1 cellular context compared by ENCODE assay signal in the genomic region with DNA sequence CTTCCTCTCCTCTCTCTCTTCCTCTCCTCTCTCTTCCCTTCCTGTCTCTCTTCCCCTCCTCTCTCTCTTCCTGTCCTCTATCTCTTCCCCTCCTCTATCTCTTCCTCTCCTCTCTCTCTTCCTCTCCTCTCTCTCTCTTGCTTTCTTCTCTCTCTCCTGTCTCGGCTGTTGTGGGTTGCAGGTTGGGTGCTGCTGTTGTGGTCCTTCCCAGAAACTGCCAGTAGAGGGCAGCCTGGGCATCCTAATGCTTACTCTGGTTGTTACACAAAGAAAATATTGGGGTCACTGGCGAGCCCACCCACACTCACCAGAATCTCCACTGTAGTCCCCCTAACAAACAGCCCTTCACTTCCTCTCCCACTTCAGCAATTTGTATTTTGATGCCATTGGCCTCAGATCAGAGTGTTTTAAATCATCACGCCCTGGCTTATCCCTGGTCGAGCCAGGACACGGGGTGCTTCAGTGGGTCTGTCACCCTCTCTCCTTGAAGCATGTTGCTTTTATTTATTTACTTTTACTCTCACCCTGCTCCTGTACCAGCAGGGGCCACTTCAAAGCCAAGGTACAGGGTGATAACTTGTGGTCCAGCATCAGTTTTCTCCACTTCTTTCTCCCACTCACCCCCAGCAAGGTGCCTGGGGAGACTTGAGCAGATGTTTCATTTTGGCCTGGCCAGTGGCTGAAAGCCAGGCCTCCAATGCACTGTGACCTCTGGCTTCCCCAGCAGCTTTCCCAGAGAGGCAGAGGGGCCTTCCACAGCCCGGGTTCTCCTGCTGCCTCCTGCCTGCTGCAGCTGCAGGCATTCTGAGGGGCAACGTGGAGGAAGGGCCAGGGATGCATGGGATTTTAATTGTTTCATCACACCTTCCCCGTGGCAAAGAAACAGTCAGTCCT.
TF ChIP-seq lines count a peak whose summit lies in the region.

No MANE protein-coding gene starts in this region.

TF ChIP-seq in K562, 482 proteins besides CTCF, POLR2A, EP300 and RAD21 (continued from another document and continues in another):
- TF ChIP-seq, protein P1, sequence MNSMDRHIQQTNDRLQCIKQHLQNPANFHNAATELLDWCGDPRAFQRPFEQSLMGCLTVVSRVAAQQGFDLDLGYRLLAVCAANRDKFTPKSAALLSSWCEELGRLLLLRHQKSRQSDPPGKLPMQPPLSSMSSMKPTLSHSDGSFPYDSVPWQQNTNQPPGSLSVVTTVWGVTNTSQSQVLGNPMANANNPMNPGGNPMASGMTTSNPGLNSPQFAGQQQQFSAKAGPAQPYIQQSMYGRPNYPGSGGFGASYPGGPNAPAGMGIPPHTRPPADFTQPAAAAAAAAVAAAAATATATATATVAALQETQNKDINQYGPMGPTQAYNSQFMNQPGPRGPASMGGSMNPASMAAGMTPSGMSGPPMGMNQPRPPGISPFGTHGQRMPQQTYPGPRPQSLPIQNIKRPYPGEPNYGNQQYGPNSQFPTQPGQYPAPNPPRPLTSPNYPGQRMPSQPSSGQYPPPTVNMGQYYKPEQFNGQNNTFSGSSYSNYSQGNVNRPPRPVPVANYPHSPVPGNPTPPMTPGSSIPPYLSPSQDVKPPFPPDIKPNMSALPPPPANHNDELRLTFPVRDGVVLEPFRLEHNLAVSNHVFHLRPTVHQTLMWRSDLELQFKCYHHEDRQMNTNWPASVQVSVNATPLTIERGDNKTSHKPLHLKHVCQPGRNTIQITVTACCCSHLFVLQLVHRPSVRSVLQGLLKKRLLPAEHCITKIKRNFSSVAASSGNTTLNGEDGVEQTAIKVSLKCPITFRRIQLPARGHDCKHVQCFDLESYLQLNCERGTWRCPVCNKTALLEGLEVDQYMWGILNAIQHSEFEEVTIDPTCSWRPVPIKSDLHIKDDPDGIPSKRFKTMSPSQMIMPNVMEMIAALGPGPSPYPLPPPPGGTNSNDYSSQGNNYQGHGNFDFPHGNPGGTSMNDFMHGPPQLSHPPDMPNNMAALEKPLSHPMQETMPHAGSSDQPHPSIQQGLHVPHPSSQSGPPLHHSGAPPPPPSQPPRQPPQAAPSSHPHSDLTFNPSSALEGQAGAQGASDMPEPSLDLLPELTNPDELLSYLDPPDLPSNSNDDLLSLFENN (IDR thresholded peaks at IDR 0.05; ENCODE audit: low read depth in 2 of 2, low read length in 2 of 2): no peak
- TF ChIP-seq ZNF589 (CRISPR knock-in tag; IDR thresholded peaks at IDR 0.05; ENCODE audit: low read depth) (no peak), ARID2 (IDR thresholded peaks at IDR 0.05) (peak; percentile 79; the same call in 1 of the 2 replicates), EHMT2 (IDR thresholded peaks at IDR 0.05) (peak; percentile 43; the same call in 1 of the 2 replicates), DNMT1 (IDR thresholded peaks at IDR 0.05) (peak; percentile 56; the same call in 1 of the 2 replicates), ARHGAP35 (IDR thresholded peaks at IDR 0.05; ENCODE audit: partially characterized antibody) (peak; percentile 48), NONO (IDR thresholded peaks at IDR 0.05; ENCODE audit: low read depth in 2 of 2, low read length in 1 of 2) (no peak), FIP1L1 (IDR thresholded peaks at IDR 0.05; ENCODE audit: low read depth, low read length, poor library complexity, severe bottlenecking) (no peak), ILF3 (IDR thresholded peaks at IDR 0.05; ENCODE audit: borderline replicate concordance) (no peak), TAL1 (IDR thresholded peaks at IDR 0.05) (peak; percentile 18; the same call in 1 of the 2 replicates), SMAD3 (CRISPR knock-in tag; conservative IDR thresholded peaks at IDR 0.05) (no peak), PCBP1 (IDR thresholded peaks at IDR 0.05; ENCODE audit: low read depth, low read length, poor library complexity, severe bottlenecking) (no peak), ZBED1 (IDR thresholded peaks at IDR 0.05) (no peak), TEAD4 (IDR thresholded peaks at IDR 0.05; ENCODE audit: low read length) (no peak), TEAD4 (CRISPR knock-in tag; IDR thresholded peaks at IDR 0.05; ENCODE audit: borderline replicate concordance) (no peak), EZH2 (IDR thresholded peaks at IDR 0.05; ENCODE audit: borderline replicate concordance, low read depth, low read length) (no peak), JUND (IDR thresholded peaks at IDR 0.05; ENCODE audit: borderline replicate concordance, low read depth, low read length) (peak; percentile 37; the same call in 1 of the 2 replicates), JUND (tag; IDR thresholded peaks at IDR 0.05; ENCODE audit: borderline replicate concordance, low read depth, low read length) (no peak), SMC3 (conservative IDR thresholded peaks at IDR 0.05; ENCODE audit: insufficient read depth, low read depth, low read length) (peak; percentile 90), CC2D1A (IDR thresholded peaks at IDR 0.05) (peak; percentile 86), ZNF764 (CRISPR knock-in tag; IDR thresholded peaks at IDR 0.05; ENCODE audit: low read depth) (no peak), ZNF586 (CRISPR knock-in tag; conservative IDR thresholded peaks at IDR 0.05) (no peak), MTA1 (IDR thresholded peaks at IDR 0.05; ENCODE audit: borderline replicate concordance) (peak; percentile 74; the same call in 1 of the 2 replicates), ATF1 (CRISPR knock-in tag; IDR thresholded peaks at IDR 0.05) (no peak), ATF1 (tag; IDR thresholded peaks at IDR 0.05) (no peak), JUN (IDR thresholded peaks at IDR 0.05; ENCODE audit: borderline replicate concordance, low read depth, low read length) (no peak), JUN (CRISPR knock-in tag; IDR thresholded peaks at IDR 0.05; ENCODE audit: borderline replicate concordance) (no peak), POU5F1 (IDR thresholded peaks at IDR 0.05; ENCODE audit: borderline replicate concordance, low read depth, low read length, partially characterized antibody) (no peak), FUS (optimal IDR thresholded peaks at IDR 0.05; ENCODE audit: low read depth, low read length) (no peak), MTF1 (CRISPR knock-in tag; IDR thresholded peaks at IDR 0.05; ENCODE audit: borderline replicate concordance) (no peak), ZNF431 (CRISPR knock-in tag; IDR thresholded peaks at IDR 0.05) (no peak), ZNF232 (CRISPR knock-in tag; IDR thresholded peaks at IDR 0.05) (no peak), KAT2B (IDR thresholded peaks at IDR 0.05; ENCODE audit: low read depth, low read length) (no peak), ZNF23 (CRISPR knock-in tag; IDR thresholded peaks at IDR 0.05) (no peak), TOE1 (IDR thresholded peaks at IDR 0.05; ENCODE audit: borderline replicate concordance) (0 out of 2 replicates have a peak, but pooled peaks have one; percentile 40), TOE1 (CRISPR knock-in tag; IDR thresholded peaks at IDR 0.05; ENCODE audit: borderline replicate concordance, low read depth) (no peak), ZNF224 (CRISPR knock-in tag; IDR thresholded peaks at IDR 0.05) (no peak), GTF2A2 (tag; IDR thresholded peaks at IDR 0.05) (no peak), BRD9 (IDR thresholded peaks at IDR 0.05; ENCODE audit: low read depth, partially characterized antibody) (peak; percentile 42)
- TF ChIP-seq, protein P2, sequence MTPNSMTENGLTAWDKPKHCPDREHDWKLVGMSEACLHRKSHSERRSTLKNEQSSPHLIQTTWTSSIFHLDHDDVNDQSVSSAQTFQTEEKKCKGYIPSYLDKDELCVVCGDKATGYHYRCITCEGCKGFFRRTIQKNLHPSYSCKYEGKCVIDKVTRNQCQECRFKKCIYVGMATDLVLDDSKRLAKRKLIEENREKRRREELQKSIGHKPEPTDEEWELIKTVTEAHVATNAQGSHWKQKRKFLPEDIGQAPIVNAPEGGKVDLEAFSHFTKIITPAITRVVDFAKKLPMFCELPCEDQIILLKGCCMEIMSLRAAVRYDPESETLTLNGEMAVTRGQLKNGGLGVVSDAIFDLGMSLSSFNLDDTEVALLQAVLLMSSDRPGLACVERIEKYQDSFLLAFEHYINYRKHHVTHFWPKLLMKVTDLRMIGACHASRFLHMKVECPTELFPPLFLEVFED (CRISPR knock-in tag; conservative IDR thresholded peaks at IDR 0.05): 0 out of 2 replicates have a peak, but pooled peaks have one; percentile 52
- TF ChIP-seq, protein P3, sequence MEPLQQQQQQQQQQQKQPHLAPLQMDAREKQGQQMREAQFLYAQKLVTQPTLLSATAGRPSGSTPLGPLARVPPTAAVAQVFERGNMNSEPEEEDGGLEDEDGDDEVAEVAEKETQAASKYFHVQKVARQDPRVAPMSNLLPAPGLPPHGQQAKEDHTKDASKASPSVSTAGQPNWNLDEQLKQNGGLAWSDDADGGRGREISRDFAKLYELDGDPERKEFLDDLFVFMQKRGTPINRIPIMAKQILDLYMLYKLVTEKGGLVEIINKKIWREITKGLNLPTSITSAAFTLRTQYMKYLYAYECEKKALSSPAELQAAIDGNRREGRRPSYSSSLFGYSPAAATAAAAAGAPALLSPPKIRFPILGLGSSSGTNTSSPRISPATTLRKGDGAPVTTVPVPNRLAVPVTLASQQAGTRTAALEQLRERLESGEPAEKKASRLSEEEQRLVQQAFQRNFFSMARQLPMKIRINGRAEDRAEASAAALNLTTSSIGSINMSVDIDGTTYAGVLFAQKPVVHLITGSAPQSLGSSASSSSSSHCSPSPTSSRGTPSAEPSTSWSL (CRISPR knock-in tag; IDR thresholded peaks at IDR 0.05; ENCODE audit: borderline replicate concordance): no peak
- TF ChIP-seq, protein P4, sequence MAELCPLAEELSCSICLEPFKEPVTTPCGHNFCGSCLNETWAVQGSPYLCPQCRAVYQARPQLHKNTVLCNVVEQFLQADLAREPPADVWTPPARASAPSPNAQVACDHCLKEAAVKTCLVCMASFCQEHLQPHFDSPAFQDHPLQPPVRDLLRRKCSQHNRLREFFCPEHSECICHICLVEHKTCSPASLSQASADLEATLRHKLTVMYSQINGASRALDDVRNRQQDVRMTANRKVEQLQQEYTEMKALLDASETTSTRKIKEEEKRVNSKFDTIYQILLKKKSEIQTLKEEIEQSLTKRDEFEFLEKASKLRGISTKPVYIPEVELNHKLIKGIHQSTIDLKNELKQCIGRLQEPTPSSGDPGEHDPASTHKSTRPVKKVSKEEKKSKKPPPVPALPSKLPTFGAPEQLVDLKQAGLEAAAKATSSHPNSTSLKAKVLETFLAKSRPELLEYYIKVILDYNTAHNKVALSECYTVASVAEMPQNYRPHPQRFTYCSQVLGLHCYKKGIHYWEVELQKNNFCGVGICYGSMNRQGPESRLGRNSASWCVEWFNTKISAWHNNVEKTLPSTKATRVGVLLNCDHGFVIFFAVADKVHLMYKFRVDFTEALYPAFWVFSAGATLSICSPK (IDR thresholded peaks at IDR 0.05; ENCODE audit: borderline replicate concordance): no peak
- TF ChIP-seq, protein P5, sequence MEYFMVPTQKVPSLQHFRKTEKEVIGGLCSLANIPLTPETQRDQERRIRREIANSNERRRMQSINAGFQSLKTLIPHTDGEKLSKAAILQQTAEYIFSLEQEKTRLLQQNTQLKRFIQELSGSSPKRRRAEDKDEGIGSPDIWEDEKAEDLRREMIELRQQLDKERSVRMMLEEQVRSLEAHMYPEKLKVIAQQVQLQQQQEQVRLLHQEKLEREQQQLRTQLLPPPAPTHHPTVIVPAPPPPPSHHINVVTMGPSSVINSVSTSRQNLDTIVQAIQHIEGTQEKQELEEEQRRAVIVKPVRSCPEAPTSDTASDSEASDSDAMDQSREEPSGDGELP (CRISPR knock-in tag; IDR thresholded peaks at IDR 0.05; ENCODE audit: borderline replicate concordance): no peak
- TF ChIP-seq, protein P6, sequence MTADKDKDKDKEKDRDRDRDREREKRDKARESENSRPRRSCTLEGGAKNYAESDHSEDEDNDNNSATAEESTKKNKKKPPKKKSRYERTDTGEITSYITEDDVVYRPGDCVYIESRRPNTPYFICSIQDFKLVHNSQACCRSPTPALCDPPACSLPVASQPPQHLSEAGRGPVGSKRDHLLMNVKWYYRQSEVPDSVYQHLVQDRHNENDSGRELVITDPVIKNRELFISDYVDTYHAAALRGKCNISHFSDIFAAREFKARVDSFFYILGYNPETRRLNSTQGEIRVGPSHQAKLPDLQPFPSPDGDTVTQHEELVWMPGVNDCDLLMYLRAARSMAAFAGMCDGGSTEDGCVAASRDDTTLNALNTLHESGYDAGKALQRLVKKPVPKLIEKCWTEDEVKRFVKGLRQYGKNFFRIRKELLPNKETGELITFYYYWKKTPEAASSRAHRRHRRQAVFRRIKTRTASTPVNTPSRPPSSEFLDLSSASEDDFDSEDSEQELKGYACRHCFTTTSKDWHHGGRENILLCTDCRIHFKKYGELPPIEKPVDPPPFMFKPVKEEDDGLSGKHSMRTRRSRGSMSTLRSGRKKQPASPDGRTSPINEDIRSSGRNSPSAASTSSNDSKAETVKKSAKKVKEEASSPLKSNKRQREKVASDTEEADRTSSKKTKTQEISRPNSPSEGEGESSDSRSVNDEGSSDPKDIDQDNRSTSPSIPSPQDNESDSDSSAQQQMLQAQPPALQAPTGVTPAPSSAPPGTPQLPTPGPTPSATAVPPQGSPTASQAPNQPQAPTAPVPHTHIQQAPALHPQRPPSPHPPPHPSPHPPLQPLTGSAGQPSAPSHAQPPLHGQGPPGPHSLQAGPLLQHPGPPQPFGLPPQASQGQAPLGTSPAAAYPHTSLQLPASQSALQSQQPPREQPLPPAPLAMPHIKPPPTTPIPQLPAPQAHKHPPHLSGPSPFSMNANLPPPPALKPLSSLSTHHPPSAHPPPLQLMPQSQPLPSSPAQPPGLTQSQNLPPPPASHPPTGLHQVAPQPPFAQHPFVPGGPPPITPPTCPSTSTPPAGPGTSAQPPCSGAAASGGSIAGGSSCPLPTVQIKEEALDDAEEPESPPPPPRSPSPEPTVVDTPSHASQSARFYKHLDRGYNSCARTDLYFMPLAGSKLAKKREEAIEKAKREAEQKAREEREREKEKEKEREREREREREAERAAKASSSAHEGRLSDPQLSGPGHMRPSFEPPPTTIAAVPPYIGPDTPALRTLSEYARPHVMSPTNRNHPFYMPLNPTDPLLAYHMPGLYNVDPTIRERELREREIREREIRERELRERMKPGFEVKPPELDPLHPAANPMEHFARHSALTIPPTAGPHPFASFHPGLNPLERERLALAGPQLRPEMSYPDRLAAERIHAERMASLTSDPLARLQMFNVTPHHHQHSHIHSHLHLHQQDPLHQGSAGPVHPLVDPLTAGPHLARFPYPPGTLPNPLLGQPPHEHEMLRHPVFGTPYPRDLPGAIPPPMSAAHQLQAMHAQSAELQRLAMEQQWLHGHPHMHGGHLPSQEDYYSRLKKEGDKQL (CRISPR knock-in tag; IDR thresholded peaks at IDR 0.05; ENCODE audit: borderline replicate concordance): no peak
- TF ChIP-seq, protein P7, sequence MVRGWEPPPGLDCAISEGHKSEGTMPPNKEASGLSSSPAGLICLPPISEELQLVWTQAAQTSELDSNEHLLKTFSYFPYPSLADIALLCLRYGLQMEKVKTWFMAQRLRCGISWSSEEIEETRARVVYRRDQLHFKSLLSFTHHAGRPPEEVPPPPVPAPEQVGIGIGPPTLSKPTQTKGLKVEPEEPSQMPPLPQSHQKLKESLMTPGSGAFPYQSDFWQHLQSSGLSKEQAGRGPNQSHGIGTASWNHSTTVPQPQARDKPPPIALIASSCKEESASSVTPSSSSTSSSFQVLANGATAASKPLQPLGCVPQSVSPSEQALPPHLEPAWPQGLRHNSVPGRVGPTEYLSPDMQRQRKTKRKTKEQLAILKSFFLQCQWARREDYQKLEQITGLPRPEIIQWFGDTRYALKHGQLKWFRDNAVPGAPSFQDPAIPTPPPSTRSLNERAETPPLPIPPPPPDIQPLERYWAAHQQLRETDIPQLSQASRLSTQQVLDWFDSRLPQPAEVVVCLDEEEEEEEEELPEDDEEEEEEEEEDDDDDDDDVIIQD (CRISPR knock-in tag; IDR thresholded peaks at IDR 0.05): no peak
